Comparison of ENCODE assay signal across 16 cellular contexts in genomic region chr20:45810191-45810590, GRCh38. TPM values are rescaled to one million over a fixed set of nuclear protein-coding genes. Genes with fewer than 3 reads are reported as not detected.
"Had no signal": no experiment of that assay in that cellular context is flagged by ENCODE, and none has a peak within 500 bp of the region (broad histone marks: within the 10 kb centered on the region; RNA-seq: fewer than 3 reads in every experiment).

No MANE protein-coding gene starts in this region.

- H3K27me3 ChIP-seq: hepatocyte, right atrium auricular region, upper lobe of left lung had no signal

- H3K4me3 Mint-ChIP-seq: activated CD4-positive, alpha-beta T cell treated with anti-CD3 and anti-CD28 coated beads, Interleukin-2, amount 10 ng/mL, durations not matched to agents 7 days and 5 days; activated naive CD4-positive, alpha-beta T cell treated with anti-CD3 and anti-CD28 coated beads for 36 hours; dendritic cell treated with granulocyte-macrophage colony-stimulating factor and Interleukin-4, amounts not matched to agents 40 ng/mL and 50 ng/mL, for 4 days; effector memory CD8-positive, alpha-beta T cell; memory B cell had no signal

- H3K4me2 ChIP-seq: hepatocyte had no signal

- H3K27ac ChIP-seq: hepatocyte, prostate gland, right atrium auricular region, upper lobe of left lung had no signal

- H3K9me3 Mint-ChIP-seq: activated CD4-positive, alpha-beta T cell treated with anti-CD3 and anti-CD28 coated beads, Interleukin-2, amount 10 ng/mL, durations not matched to agents 7 days and 5 days; activated naive CD4-positive, alpha-beta T cell treated with anti-CD3 and anti-CD28 coated beads for 36 hours; dendritic cell treated with granulocyte-macrophage colony-stimulating factor and Interleukin-4, amounts not matched to agents 40 ng/mL and 50 ng/mL, for 4 days; effector memory CD8-positive, alpha-beta T cell; memory B cell; T-helper 2 cell treated with Interferon-gamma antibody and Interleukin-4, amounts not matched to agents 5 μg/mL and 100 μg/mL, for 36 hours had no signal

- H3K4me3 ChIP-seq: hepatocyte, prostate gland, right atrium auricular region, upper lobe of left lung had no signal

- H3K9me3 ChIP-seq: prostate gland, right atrium auricular region, upper lobe of left lung had no signal

- H3K27me3 Mint-ChIP-seq: activated CD4-positive, alpha-beta T cell treated with anti-CD3 and anti-CD28 coated beads, Interleukin-2, amount 10 ng/mL, durations not matched to agents 7 days and 5 days; dendritic cell treated with granulocyte-macrophage colony-stimulating factor and Interleukin-4, amounts not matched to agents 40 ng/mL and 50 ng/mL, for 4 days; effector memory CD8-positive, alpha-beta T cell; memory B cell had no signal

- H3K27ac Mint-ChIP-seq: activated CD4-positive, alpha-beta T cell treated with anti-CD3 and anti-CD28 coated beads, Interleukin-2, amount 10 ng/mL, durations not matched to agents 7 days and 5 days; activated naive CD4-positive, alpha-beta T cell treated with anti-CD3 and anti-CD28 coated beads for 36 hours; dendritic cell treated with granulocyte-macrophage colony-stimulating factor and Interleukin-4, amounts not matched to agents 40 ng/mL and 50 ng/mL, for 4 days; memory B cell; T-helper 2 cell treated with Interferon-gamma antibody and Interleukin-4, amounts not matched to agents 5 μg/mL and 100 μg/mL, for 36 hours had no signal

- DNase-seq: activated CD4-positive, alpha-beta T cell treated with anti-CD3 and anti-CD28 coated beads, Interleukin-2, amount 10 ng/mL, durations not matched to agents 7 days and 5 days; activated CD8-positive, alpha-beta memory T cell treated with anti-CD3 and anti-CD28 coated beads for 24 hours; activated naive CD4-positive, alpha-beta T cell treated with anti-CD3 and anti-CD28 coated beads for 36 hours; effector memory CD8-positive, alpha-beta T cell; stimulated activated CD4-positive, alpha-beta T cell treated with anti-CD3 and anti-CD28 coated beads, Interleukin-2, amount 100 ng/mL, for 24 hours; stimulated activated naive CD8-positive, alpha-beta T cell treated with anti-CD3 and anti-CD28 coated beads, Interleukin-15, Interleukin-2, amounts not matched to agents 100 U/mL and 50 U/mL, for 24 hours; upper lobe of left lung had no signal

RNA-seq across cellular contexts. Expression of gene TNNC2, which starts 16.9 kb away (rescaled TPM):
- total RNA-seq: activated CD4-positive, alpha-beta T cell treated with anti-CD3 and anti-CD28 coated beads, Interleukin-2, amount 10 ng/mL, durations not matched to agents 7 days and 5 days; activated naive CD4-positive, alpha-beta T cell treated with anti-CD3 and anti-CD28 coated beads for 36 hours had no signal

RNA-seq across cellular contexts. Expression of gene WFDC3, which starts 18.5 kb away (rescaled TPM):
- total RNA-seq: activated CD4-positive, alpha-beta T cell treated with anti-CD3 and anti-CD28 coated beads, Interleukin-2, amount 10 ng/mL, durations not matched to agents 7 days and 5 days; activated naive CD4-positive, alpha-beta T cell treated with anti-CD3 and anti-CD28 coated beads for 36 hours; liver; mononuclear cell; osteoblast had no signal
